Comparison of ENCODE assay signal across 14 cellular contexts in the genomic region with DNA sequence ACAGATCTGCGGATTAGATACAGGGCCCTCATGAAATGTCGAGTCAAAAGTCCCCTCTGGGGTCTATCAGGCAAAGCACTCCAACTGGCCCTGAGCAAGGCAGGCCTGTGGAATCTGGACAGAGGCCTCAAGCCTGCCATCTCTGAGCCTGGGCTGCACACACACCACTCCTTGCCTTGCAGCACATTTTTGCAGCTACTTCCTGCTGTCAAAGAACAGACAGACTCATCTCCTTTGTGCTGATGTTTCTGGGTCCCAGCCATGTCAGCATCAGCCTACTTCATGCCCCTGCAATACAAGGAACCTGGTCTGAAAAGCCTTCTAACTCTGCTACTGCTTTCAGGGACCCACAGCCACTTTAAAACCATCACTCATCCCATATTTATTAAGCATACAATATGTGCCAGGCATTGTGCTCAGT.
A peak's percentile ranks its signal among the peaks of the same experiment; 100 is the strongest.
DNase-seq lines count a peak whose midpoint lies in the region; ATAC-seq and TF ChIP-seq lines count a peak whose summit lies in the region.
"Had no signal": no experiment of that assay in that cellular context is flagged by ENCODE, and none has a peak within 500 bp of the region (broad histone marks: within the 10 kb centered on the region; RNA-seq: fewer than 3 reads in every experiment).

No MANE protein-coding gene starts in this region.

- ATAC-seq in left colon (peak; percentile 23), GM18907 (IDR thresholded peaks at IDR 0.05; ENCODE audit: unreplicated experiment) (no peak)
- no peak for ATAC-seq in stimulated activated naive CD8-positive, alpha-beta T cell treated with anti-CD3 and anti-CD28 coated beads, Interleukin-15, Interleukin-2, amounts not matched to agents 100 U/mL and 50 U/mL, for 24 hours

- no peaks in the 10 kb centered on the region for H3K4me1 ChIP-seq in adrenal gland (replicated peaks in 1 of 2)

- no peaks in the 10 kb centered on the region for H3K27me3 Mint-ChIP-seq in type B pancreatic cell

- no peaks in the 10 kb centered on the region for H3K9me3 Mint-ChIP-seq in type B pancreatic cell

- peaks cover 10% of the 10 kb centered on the region for H3K4me1 Mint-ChIP-seq in type B pancreatic cell (ENCODE audit: unreplicated experiment)

- H3K4me3 ChIP-seq in astrocyte of the spinal cord (ENCODE audit: low read depth, low read length) (no peak overlapping the region), adrenal gland (no peak overlapping the region)

- no peak overlapping the region for H3K27ac ChIP-seq in adrenal gland
- H3K27ac ChIP-seq: VCaP had no signal

- no peaks in the 10 kb centered on the region for H3K27me3 ChIP-seq in adrenal gland

- no peaks in the 10 kb centered on the region for H3K36me3 ChIP-seq in adrenal gland (replicated peaks in 1 of 2)

- peak; percentile 60 for DNase-seq in LHCN-M2 (ENCODE audit: low read depth)
- peak; percentile 34 for DNase-seq in astrocyte of the spinal cord (ENCODE audit: low read depth, low spot score)
- DNase-seq in left colon, result no peak
- DNase-seq in type B pancreatic cell (ENCODE audit: extremely low spot score, unreplicated experiment), result no peak
- DNase-seq in stimulated activated naive CD8-positive, alpha-beta T cell treated with anti-CD3 and anti-CD28 coated beads, Interleukin-15, Interleukin-2, amounts not matched to agents 100 U/mL and 50 U/mL, for 24 hours, result no peak
- no peak for DNase-seq in adrenal gland
- DNase-seq: anterior cingulate cortex; DMS153; immature natural killer cell; NCI-H2081; stimulated activated CD4-positive, alpha-beta T cell treated with anti-CD3 and anti-CD28 coated beads, Interleukin-1b, Interleukin-23, amount 100 ng/mL, for 48 hours; stimulated activated naive CD4-positive, alpha-beta T cell had no signal

- TF ChIP-seq POLR2A in adrenal gland (IDR thresholded peaks at IDR 0.05), result no peak

- WGBS in adrenal gland, 4 donors, result 64 to 90% (median 70%) methylated on average over 2 of the region's 2 CpGs

- in situ Hi-C loops in astrocyte of the spinal cord (cut with HindIII; ENCODE audit: low sequenced_read_pairs), result no loop called here

- intact Hi-C loops in left colon (cut with DNase I, micrococcal nuclease) (loop anchor here in 1 of 2 donors (5.0 kb wide), 1 partner anchor 74 kb away; no protein-coding TSS in a partner anchor), adrenal gland (cut with DNase I) (no loop called here)

- H3K9me3 ChIP-seq in adrenal gland (replicated peaks in 1 of 3), result no peaks in the 10 kb centered on the region

- no peak for TF ChIP-seq CTCF in astrocyte of the spinal cord (IDR thresholded peaks at IDR 0.05; ENCODE audit: low read depth, low read length)
- TF ChIP-seq CTCF in type B pancreatic cell (conservative IDR thresholded peaks at IDR 0.05), result no peak
- TF ChIP-seq CTCF in adrenal gland (IDR thresholded peaks at IDR 0.05), result no peak

- H3K36me3 Mint-ChIP-seq in type B pancreatic cell, result peaks cover 1% of the 10 kb centered on the region
- H3K36me3 Mint-ChIP-seq: immature natural killer cell had no signal

- H3K27ac Mint-ChIP-seq in type B pancreatic cell, result peak overlapping the region; percentile 10
- H3K27ac Mint-ChIP-seq: immature natural killer cell had no signal

- H3K4me3 Mint-ChIP-seq in type B pancreatic cell, result no peak overlapping the region
- H3K4me3 Mint-ChIP-seq: immature natural killer cell had no signal

Comparison
In these comparisons a context has a peak if more than half of its experiments do, and no peak if none do; other contexts are left out.
1. DNase-seq: peak in LHCN-M2 (single experiment) and astrocyte of the spinal cord (single experiment); none in left colon (0 of 2), type B pancreatic cell (single experiment), stimulated activated naive CD8-positive, alpha-beta T cell treated with anti-CD3 and anti-CD28 coated beads, Interleukin-15, Interleukin-2, amounts not matched to agents 100 U/mL and 50 U/mL, for 24 hours (single experiment) and adrenal gland (0 of 7).